Comparison of ENCODE assay signal across 8 cellular contexts in genomic region chr5:117590944-117591343, GRCh38.
DNase-seq lines count a peak whose midpoint lies in the region; ATAC-seq and TF ChIP-seq lines count a peak whose summit lies in the region.

No MANE protein-coding gene starts in this region.

- H2AFZ ChIP-seq in Loucy (ENCODE audit: low read length) = no peak overlapping the region

- H3K36me3 ChIP-seq in Loucy (ENCODE audit: insufficient read depth, low read length) = no peaks in the 10 kb centered on the region
- H3K36me3 ChIP-seq in colonic mucosa = no peaks in the 10 kb centered on the region

- no peaks in the 10 kb centered on the region for H3F3A ChIP-seq in Loucy (ENCODE audit: low read depth)

- no peaks in the 10 kb centered on the region for H3K9me3 ChIP-seq in Loucy (ENCODE audit: insufficient read depth, low read depth, low read length)
- H3K9me3 ChIP-seq in colonic mucosa = no peaks in the 10 kb centered on the region

- H3K27ac ChIP-seq in colonic mucosa = no peak overlapping the region

- H3K9ac ChIP-seq in Loucy (ENCODE audit: low read depth, low read length, poor library complexity, severe bottlenecking) (no peak overlapping the region), colonic mucosa (ENCODE audit: low read depth in 2 of 2, low read length in 2 of 2) (no peak overlapping the region)

- ATAC-seq in GM21723 (IDR thresholded peaks at IDR 0.05; ENCODE audit: unreplicated experiment) = peak; percentile 53
- ATAC-seq in HG02840 (IDR thresholded peaks at IDR 0.05; ENCODE audit: low FRiP score, unreplicated experiment) = no peak

- no peaks in the 10 kb centered on the region for H3K79me2 ChIP-seq in Loucy (ENCODE audit: insufficient read depth, low read length)

- TF ChIP-seq CTCF in GM10266 (IDR thresholded peaks at IDR 0.05; ENCODE audit: control insufficient read depth, insufficient read depth, low read depth, missing control alignments) = peak; percentile 47
- TF ChIP-seq CTCF in Loucy (conservative IDR thresholded peaks at IDR 0.05; ENCODE audit: low read length) = peak; percentile 53
- TF ChIP-seq CTCF in fibroblast of villous mesenchyme (IDR thresholded peaks at IDR 0.05; ENCODE audit: insufficient read depth, low read depth, low read length) = peak; percentile 42
- no peak for TF ChIP-seq CTCF in colonic mucosa (IDR thresholded peaks at IDR 0.05)

- DNase-seq in GM10266 (ENCODE audit: extremely low spot score) (peak; percentile 13), fibroblast of villous mesenchyme (ENCODE audit: low read depth) (peak; percentile 18), colonic mucosa (no peak), activated gamma-delta T cell treated with Interleukin-2 at 50 U/mL for 16 hours (no peak), GDM1 (lab: John Stamatoyannopoulos, UW) (no peak)

- H4K20me1 ChIP-seq in Loucy (ENCODE audit: insufficient read depth, low read length, poor library complexity, severe bottlenecking) = no peaks in the 10 kb centered on the region

- H3K4me3 ChIP-seq in Loucy (ENCODE audit: low read length, poor library complexity, severe bottlenecking) (no peak overlapping the region), fibroblast of villous mesenchyme (ENCODE audit: low read depth, low read length) (no peak overlapping the region), colonic mucosa (no peak overlapping the region)

- intact Hi-C loops in colonic mucosa (cut with DNase I) = no loop called here

- H3K4me2 ChIP-seq in Loucy (ENCODE audit: low read depth, low read length, poor library complexity, severe bottlenecking) = no peak overlapping the region

- H3K4me1 ChIP-seq in Loucy (ENCODE audit: insufficient read depth, low read length, poor library complexity, severe bottlenecking) = no peaks in the 10 kb centered on the region
- no peaks in the 10 kb centered on the region for H3K4me1 ChIP-seq in colonic mucosa

- H3K27me3 ChIP-seq in Loucy (ENCODE audit: insufficient read depth, low read length, poor library complexity, severe bottlenecking) = no peaks in the 10 kb centered on the region
- H3K27me3 ChIP-seq in colonic mucosa = no peaks in the 10 kb centered on the region

- H3K9me2 ChIP-seq in Loucy (replicated peaks; ENCODE audit: low read depth, low read length) = no peaks in the 10 kb centered on the region

Comparison
In these comparisons a context has a peak if more than half of its experiments do, and no peak if none do; other contexts are left out.
1. DNase-seq: peak in GM10266 (single experiment) and fibroblast of villous mesenchyme (single experiment); none in colonic mucosa (single experiment), activated gamma-delta T cell treated with Interleukin-2 at 50 U/mL for 16 hours (single experiment) and GDM1 (single experiment).